8 cellular contexts compared by ENCODE assay signal in the genomic region with DNA sequence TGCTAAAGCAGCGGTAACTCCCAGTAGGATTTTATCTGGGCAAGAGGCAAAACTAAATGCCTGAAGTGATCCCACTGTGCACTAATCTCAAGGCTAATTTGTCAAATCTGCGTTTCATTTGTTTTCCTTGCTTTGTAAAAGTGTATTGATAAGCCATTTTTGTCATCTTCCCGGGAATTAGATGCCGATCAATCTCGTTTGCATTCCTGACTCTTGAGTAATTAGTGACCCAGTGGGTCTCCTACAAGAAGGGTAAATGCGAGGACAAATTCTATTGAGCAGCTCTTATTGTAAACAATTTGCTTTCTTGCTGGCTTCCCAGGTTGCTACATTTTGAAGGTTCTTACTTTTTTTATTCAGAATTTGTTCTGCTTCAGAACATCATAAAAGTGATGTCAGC.
"Had no signal": no experiment of that assay in that cellular context is flagged by ENCODE, and none has a peak within 500 bp of the region (broad histone marks: within the 10 kb centered on the region; RNA-seq: fewer than 3 reads in every experiment).

No MANE protein-coding gene starts in this region.

- H3K4me3 ChIP-seq: HAP-1, K562 had no signal

- ATAC-seq: HCT116, K562 had no signal

- H3K27ac Mint-ChIP-seq: HFFc6 had no signal

- H3K4me3 Mint-ChIP-seq: HFFc6 had no signal

- H3K9me3 Mint-ChIP-seq: HFFc6 had no signal

- FAIRE-seq: K562 had no signal

- H3K36me3 ChIP-seq: HAP-1 had no signal

- DNase-seq: GOT3, H7, HFFc6, IMR-90 had no signal

- H3K4me1 ChIP-seq: HAP-1 had no signal

- H3K27ac ChIP-seq: HL-60 had no signal
